In the genomic region with DNA sequence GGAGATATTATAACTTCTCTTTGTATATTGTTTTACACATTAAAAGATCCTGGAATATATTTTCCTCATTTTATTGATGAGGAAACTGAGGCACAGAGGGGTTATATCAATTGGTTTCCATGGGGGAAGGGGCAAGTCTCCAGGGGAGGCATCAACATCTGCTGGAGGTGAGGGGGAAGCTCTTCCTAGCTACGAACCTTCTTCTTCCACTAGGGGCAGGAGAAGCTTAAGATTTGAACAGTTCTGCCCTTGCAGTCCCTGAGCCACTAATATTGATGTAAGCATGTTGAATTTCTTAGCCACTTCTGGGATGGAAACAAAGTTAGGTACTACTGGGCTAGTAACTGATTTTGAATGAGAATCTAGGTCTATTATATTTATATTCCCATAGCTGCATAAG, we compare ENCODE assay signal across 8 cellular contexts.
DNase-seq lines count a peak whose midpoint lies in the region; ATAC-seq and TF ChIP-seq lines count a peak whose summit lies in the region.

No MANE protein-coding gene starts in this region.

- TF ChIP-seq CTCF in 22Rv1 (IDR thresholded peaks at IDR 0.05) (peak; percentile 55), cardiac fibroblast (IDR thresholded peaks at IDR 0.05; ENCODE audit: low read depth, low read length) (peak; percentile 26)

- H3K9me3 Mint-ChIP-seq in activated T-cell treated with anti-CD3 and anti-CD28 coated beads, Interleukin-2, amount 50 U/mL, for 24 hours: peaks cover 6% of the 10 kb centered on the region
- H3K9me3 Mint-ChIP-seq in activated CD4-positive, alpha-beta T cell treated with anti-CD3 and anti-CD28 coated beads for 36 hours (ENCODE audit: low read depth): no peaks in the 10 kb centered on the region

- no peaks in the 10 kb centered on the region for H3K27me3 Mint-ChIP-seq in activated T-cell treated with anti-CD3 and anti-CD28 coated beads, Interleukin-2, amount 50 U/mL, for 24 hours
- no peaks in the 10 kb centered on the region for H3K27me3 Mint-ChIP-seq in activated CD4-positive, alpha-beta T cell treated with anti-CD3 and anti-CD28 coated beads for 36 hours

- peak; percentile 64 for ATAC-seq in GM18498 (IDR thresholded peaks at IDR 0.05; ENCODE audit: unreplicated experiment)
- no peak for ATAC-seq in activated CD4-positive, alpha-beta T cell treated with anti-CD3 and anti-CD28 coated beads for 36 hours

- no peaks in the 10 kb centered on the region for H3K36me3 Mint-ChIP-seq in activated T-cell treated with anti-CD3 and anti-CD28 coated beads, Interleukin-2, amount 50 U/mL, for 24 hours (ENCODE audit: low read depth)
- no peaks in the 10 kb centered on the region for H3K36me3 Mint-ChIP-seq in activated CD4-positive, alpha-beta T cell treated with anti-CD3 and anti-CD28 coated beads for 36 hours (ENCODE audit: low read depth)

- DNase-seq in cardiac fibroblast (ENCODE audit: low read depth in 2 of 2) (peak; percentile 5 to 10), kidney glomerular epithelial cell (lab: John Stamatoyannopoulos, UW) (no peak), DMS79 treated with DMSO at 0.1 percent for 48 hours (lab: John Stamatoyannopoulos, UW) (no peak)
- no peak for DNase-seq in activated T-cell treated with anti-CD3 and anti-CD28 coated beads, Interleukin-2, amount 50 U/mL, for 24 hours
- no peak for DNase-seq in activated CD4-positive, alpha-beta T cell treated with anti-CD3 and anti-CD28 coated beads for 36 hours

- peak; percentile 57 for TF ChIP-seq RAD21 in Ishikawa (IDR thresholded peaks at IDR 0.05; ENCODE audit: low read depth)

- intact Hi-C loops in activated CD4-positive, alpha-beta T cell treated with anti-CD3 and anti-CD28 coated beads for 36 hours (cut with DNase I, micrococcal nuclease): no loop called here

- POLR2A ChIA-PET in activated CD4-positive, alpha-beta T cell treated with anti-CD3 and anti-CD28 coated beads for 36 hours (lab: Charles Lee): no interaction called here

- TF ChIP-seq EP300 in Ishikawa (IDR thresholded peaks at IDR 0.05; ENCODE audit: borderline replicate concordance): no peak

- no peak overlapping the region for H3K4me3 ChIP-seq in cardiac fibroblast (replicated peaks in 1 of 2; ENCODE audit: low read depth in 2 of 2, low read length in 2 of 2)

- CTCF ChIA-PET in activated CD4-positive, alpha-beta T cell treated with anti-CD3 and anti-CD28 coated beads for 36 hours (lab: Charles Lee): interaction anchor here (0.9 kb wide), 1 partner anchor 600 kb away, joined by 3 read pairs; no protein-coding TSS in a partner anchor

- no peaks in the 10 kb centered on the region for H3K4me1 Mint-ChIP-seq in activated T-cell treated with anti-CD3 and anti-CD28 coated beads, Interleukin-2, amount 50 U/mL, for 24 hours (ENCODE audit: low read depth)
- H3K4me1 Mint-ChIP-seq in activated CD4-positive, alpha-beta T cell treated with anti-CD3 and anti-CD28 coated beads for 36 hours: no peaks in the 10 kb centered on the region

- no peak overlapping the region for H3K27ac ChIP-seq in 22Rv1

- H3K27ac Mint-ChIP-seq in activated T-cell treated with anti-CD3 and anti-CD28 coated beads, Interleukin-2, amount 50 U/mL, for 24 hours: no peak overlapping the region
- no peak overlapping the region for H3K27ac Mint-ChIP-seq in activated CD4-positive, alpha-beta T cell treated with anti-CD3 and anti-CD28 coated beads for 36 hours

- no peak overlapping the region for H3K4me3 Mint-ChIP-seq in activated T-cell treated with anti-CD3 and anti-CD28 coated beads, Interleukin-2, amount 50 U/mL, for 24 hours
- H3K4me3 Mint-ChIP-seq in activated CD4-positive, alpha-beta T cell treated with anti-CD3 and anti-CD28 coated beads for 36 hours: no peak overlapping the region

TF ChIP-seq in Ishikawa, 13 proteins besides CTCF, POLR2A, EP300 and RAD21:
- no peak for TF ChIP-seq FOXM1 (IDR thresholded peaks at IDR 0.05; ENCODE audit: borderline replicate concordance, low read depth)
- TF ChIP-seq CREB1 (IDR thresholded peaks at IDR 0.05; ENCODE audit: low read depth): no peak
- TF ChIP-seq, protein P1, sequence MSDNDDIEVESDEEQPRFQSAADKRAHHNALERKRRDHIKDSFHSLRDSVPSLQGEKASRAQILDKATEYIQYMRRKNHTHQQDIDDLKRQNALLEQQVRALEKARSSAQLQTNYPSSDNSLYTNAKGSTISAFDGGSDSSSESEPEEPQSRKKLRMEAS (IDR thresholded peaks at IDR 0.05): no peak
- no peak for TF ChIP-seq TCF12 (IDR thresholded peaks at IDR 0.05; ENCODE audit: low read depth)
- TF ChIP-seq YY1 (IDR thresholded peaks at IDR 0.05; ENCODE audit: low read depth): no peak
- no peak for TF ChIP-seq NFIC (IDR thresholded peaks at IDR 0.05)
- TF ChIP-seq TAF1 (IDR thresholded peaks at IDR 0.05; ENCODE audit: low read depth): no peak
- no peak for TF ChIP-seq EGR1 (IDR thresholded peaks at IDR 0.05)
- TF ChIP-seq, protein P2, sequence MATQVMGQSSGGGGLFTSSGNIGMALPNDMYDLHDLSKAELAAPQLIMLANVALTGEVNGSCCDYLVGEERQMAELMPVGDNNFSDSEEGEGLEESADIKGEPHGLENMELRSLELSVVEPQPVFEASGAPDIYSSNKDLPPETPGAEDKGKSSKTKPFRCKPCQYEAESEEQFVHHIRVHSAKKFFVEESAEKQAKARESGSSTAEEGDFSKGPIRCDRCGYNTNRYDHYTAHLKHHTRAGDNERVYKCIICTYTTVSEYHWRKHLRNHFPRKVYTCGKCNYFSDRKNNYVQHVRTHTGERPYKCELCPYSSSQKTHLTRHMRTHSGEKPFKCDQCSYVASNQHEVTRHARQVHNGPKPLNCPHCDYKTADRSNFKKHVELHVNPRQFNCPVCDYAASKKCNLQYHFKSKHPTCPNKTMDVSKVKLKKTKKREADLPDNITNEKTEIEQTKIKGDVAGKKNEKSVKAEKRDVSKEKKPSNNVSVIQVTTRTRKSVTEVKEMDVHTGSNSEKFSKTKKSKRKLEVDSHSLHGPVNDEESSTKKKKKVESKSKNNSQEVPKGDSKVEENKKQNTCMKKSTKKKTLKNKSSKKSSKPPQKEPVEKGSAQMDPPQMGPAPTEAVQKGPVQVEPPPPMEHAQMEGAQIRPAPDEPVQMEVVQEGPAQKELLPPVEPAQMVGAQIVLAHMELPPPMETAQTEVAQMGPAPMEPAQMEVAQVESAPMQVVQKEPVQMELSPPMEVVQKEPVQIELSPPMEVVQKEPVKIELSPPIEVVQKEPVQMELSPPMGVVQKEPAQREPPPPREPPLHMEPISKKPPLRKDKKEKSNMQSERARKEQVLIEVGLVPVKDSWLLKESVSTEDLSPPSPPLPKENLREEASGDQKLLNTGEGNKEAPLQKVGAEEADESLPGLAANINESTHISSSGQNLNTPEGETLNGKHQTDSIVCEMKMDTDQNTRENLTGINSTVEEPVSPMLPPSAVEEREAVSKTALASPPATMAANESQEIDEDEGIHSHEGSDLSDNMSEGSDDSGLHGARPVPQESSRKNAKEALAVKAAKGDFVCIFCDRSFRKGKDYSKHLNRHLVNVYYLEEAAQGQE (IDR thresholded peaks at IDR 0.05; ENCODE audit: low read depth): no peak
- TF ChIP-seq TEAD4 (IDR thresholded peaks at IDR 0.05): no peak
- TF ChIP-seq CEBPB (IDR thresholded peaks at IDR 0.05): no peak
- TF ChIP-seq, protein P3, sequence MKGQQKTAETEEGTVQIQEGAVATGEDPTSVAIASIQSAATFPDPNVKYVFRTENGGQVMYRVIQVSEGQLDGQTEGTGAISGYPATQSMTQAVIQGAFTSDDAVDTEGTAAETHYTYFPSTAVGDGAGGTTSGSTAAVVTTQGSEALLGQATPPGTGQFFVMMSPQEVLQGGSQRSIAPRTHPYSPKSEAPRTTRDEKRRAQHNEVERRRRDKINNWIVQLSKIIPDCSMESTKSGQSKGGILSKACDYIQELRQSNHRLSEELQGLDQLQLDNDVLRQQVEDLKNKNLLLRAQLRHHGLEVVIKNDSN (IDR thresholded peaks at IDR 0.05): no peak

Comparison
In these comparisons a context has a peak if more than half of its experiments do, and no peak if none do; other contexts are left out.
1. DNase-seq: peak in cardiac fibroblast (2 of 2); none in kidney glomerular epithelial cell (single experiment), activated T-cell treated with anti-CD3 and anti-CD28 coated beads, Interleukin-2, amount 50 U/mL, for 24 hours (single experiment), activated CD4-positive, alpha-beta T cell treated with anti-CD3 and anti-CD28 coated beads for 36 hours (single experiment) and DMS79 treated with DMSO at 0.1 percent for 48 hours (single experiment).